ENCODE assay signal across 1 cellular context in the genomic region with DNA sequence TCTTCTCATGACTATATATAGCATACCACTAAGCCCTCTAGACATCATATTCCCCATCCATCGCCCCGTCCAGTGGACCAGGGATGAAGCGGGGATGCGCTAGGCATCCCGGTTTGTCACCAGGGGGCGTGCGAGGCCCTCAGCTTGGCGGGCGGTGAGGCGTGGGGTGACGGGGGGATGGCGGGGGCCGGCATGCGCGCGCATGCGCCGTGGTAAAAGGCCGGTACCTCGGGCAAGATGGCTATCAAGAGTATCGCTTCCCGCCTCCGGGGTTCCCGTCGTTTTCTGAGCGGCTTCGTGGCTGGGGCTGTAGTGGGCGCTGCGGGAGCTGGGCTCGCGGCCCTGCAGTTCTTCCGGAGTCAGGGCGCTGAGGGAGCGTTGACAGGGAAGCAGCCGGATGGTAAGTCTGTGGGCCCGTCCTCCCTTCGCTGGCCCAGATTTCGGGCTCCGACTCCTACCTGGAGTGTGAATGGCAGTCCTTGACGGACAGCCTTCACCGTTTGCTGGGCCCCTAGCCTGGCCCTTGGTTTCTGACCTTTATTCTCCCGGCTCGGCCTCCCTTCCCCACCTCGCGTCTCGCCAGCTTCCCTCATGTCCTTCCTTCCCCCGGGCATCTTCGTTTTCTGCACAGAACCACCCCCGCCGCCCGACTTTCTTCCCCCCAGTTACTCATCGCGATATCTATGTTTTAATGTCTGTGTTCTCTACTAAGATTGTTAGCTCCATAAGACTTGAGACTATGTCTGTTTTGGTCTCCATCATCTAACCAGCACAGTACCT.
A peak's percentile ranks its signal among the peaks of the same experiment; 100 is the strongest.
TF ChIP-seq lines count a peak whose summit lies in the region.

A gene with protein sequence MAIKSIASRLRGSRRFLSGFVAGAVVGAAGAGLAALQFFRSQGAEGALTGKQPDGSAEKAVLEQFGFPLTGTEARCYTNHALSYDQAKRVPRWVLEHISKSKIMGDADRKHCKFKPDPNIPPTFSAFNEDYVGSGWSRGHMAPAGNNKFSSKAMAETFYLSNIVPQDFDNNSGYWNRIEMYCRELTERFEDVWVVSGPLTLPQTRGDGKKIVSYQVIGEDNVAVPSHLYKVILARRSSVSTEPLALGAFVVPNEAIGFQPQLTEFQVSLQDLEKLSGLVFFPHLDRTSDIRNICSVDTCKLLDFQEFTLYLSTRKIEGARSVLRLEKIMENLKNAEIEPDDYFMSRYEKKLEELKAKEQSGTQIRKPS (plus strand): TSS at position 210 of the 780 bp plus-strand sequence. CDS start 28 bp downstream, at position 238.

TF ChIP-seq in GM12878, 131 proteins besides CTCF, POLR2A, EP300 and RAD21 (continued from another document and continues in another):
- TF ChIP-seq, protein P1, sequence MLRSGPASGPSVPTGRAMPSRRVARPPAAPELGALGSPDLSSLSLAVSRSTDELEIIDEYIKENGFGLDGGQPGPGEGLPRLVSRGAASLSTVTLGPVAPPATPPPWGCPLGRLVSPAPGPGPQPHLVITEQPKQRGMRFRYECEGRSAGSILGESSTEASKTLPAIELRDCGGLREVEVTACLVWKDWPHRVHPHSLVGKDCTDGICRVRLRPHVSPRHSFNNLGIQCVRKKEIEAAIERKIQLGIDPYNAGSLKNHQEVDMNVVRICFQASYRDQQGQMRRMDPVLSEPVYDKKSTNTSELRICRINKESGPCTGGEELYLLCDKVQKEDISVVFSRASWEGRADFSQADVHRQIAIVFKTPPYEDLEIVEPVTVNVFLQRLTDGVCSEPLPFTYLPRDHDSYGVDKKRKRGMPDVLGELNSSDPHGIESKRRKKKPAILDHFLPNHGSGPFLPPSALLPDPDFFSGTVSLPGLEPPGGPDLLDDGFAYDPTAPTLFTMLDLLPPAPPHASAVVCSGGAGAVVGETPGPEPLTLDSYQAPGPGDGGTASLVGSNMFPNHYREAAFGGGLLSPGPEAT (IDR thresholded peaks at IDR 0.05; ENCODE audit: low read depth): peak; percentile 56; the same call in 1 of the 2 replicates
- TF ChIP-seq SUPT20H (IDR thresholded peaks at IDR 0.05; ENCODE audit: borderline replicate concordance, control insufficient read depth, low read depth, low read length): no peak
- peak; percentile 75; the same call in 1 of the 2 replicates for TF ChIP-seq TAF1 (IDR thresholded peaks at IDR 0.05; ENCODE audit: borderline replicate concordance, low read depth, low read length)
- no peak for TF ChIP-seq NR2C2 (IDR thresholded peaks at IDR 0.05; ENCODE audit: borderline replicate concordance, control insufficient read depth, insufficient read length, low read depth)
- TF ChIP-seq RCOR1 (conservative IDR thresholded peaks at IDR 0.05; ENCODE audit: low read depth, low read length): 0 out of 2 replicates have a peak, but pooled peaks have one; percentile 69
- no peak for TF ChIP-seq CEBPB (IDR thresholded peaks at IDR 0.05; ENCODE audit: borderline replicate concordance in 1 of 2, low read depth in 2 of 2, low read length in 2 of 2)
- TF ChIP-seq, protein P2, sequence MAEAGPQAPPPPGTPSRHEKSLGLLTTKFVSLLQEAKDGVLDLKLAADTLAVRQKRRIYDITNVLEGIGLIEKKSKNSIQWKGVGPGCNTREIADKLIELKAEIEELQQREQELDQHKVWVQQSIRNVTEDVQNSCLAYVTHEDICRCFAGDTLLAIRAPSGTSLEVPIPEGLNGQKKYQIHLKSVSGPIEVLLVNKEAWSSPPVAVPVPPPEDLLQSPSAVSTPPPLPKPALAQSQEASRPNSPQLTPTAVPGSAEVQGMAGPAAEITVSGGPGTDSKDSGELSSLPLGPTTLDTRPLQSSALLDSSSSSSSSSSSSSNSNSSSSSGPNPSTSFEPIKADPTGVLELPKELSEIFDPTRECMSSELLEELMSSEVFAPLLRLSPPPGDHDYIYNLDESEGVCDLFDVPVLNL (IDR thresholded peaks at IDR 0.05; ENCODE audit: low read depth, low read length): peak; percentile 67; the same call in 1 of the 2 replicates
- TF ChIP-seq NR2F1 (conservative IDR thresholded peaks at IDR 0.05): 0 out of 2 replicates have a peak, but pooled peaks have one; percentile 34
- TF ChIP-seq, protein P3, sequence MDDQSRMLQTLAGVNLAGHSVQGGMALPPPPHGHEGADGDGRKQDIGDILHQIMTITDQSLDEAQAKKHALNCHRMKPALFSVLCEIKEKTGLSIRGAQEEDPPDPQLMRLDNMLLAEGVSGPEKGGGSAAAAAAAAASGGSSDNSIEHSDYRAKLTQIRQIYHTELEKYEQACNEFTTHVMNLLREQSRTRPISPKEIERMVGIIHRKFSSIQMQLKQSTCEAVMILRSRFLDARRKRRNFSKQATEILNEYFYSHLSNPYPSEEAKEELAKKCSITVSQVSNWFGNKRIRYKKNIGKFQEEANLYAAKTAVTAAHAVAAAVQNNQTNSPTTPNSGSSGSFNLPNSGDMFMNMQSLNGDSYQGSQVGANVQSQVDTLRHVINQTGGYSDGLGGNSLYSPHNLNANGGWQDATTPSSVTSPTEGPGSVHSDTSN (IDR thresholded peaks at IDR 0.05; ENCODE audit: insufficient replicate concordance, low read depth, low read length): peak; percentile 41
- TF ChIP-seq RUNX3 (IDR thresholded peaks at IDR 0.05; ENCODE audit: low read length): peak; percentile 15; the same call in 1 of the 2 replicates
- TF ChIP-seq MXI1 (IDR thresholded peaks at IDR 0.05; ENCODE audit: low read depth, low read length): peak; percentile 64; the same call in 1 of the 2 replicates
- TF ChIP-seq PML (IDR thresholded peaks at IDR 0.05; ENCODE audit: low read length): peak; percentile 36; the same call in 1 of the 2 replicates
- peak; percentile 39; the same call in 1 of the 2 replicates for TF ChIP-seq CREB1 (IDR thresholded peaks at IDR 0.05; ENCODE audit: low read depth)
- TF ChIP-seq RELA (IDR thresholded peaks at IDR 0.05; ENCODE audit: borderline replicate concordance, partially characterized antibody): no peak
- no peak for TF ChIP-seq KAT2A (conservative IDR thresholded peaks at IDR 0.05; ENCODE audit: control insufficient read depth, low read depth, low read length)
- 0 out of 2 replicates have a peak, but pooled peaks have one; percentile 18 for TF ChIP-seq ESRRA (IDR thresholded peaks at IDR 0.05; ENCODE audit: low read length)
- peak; percentile 50; the same call in 1 of the 2 replicates for TF ChIP-seq GATAD2B (conservative IDR thresholded peaks at IDR 0.05; ENCODE audit: low read depth)
- TF ChIP-seq, protein P4, sequence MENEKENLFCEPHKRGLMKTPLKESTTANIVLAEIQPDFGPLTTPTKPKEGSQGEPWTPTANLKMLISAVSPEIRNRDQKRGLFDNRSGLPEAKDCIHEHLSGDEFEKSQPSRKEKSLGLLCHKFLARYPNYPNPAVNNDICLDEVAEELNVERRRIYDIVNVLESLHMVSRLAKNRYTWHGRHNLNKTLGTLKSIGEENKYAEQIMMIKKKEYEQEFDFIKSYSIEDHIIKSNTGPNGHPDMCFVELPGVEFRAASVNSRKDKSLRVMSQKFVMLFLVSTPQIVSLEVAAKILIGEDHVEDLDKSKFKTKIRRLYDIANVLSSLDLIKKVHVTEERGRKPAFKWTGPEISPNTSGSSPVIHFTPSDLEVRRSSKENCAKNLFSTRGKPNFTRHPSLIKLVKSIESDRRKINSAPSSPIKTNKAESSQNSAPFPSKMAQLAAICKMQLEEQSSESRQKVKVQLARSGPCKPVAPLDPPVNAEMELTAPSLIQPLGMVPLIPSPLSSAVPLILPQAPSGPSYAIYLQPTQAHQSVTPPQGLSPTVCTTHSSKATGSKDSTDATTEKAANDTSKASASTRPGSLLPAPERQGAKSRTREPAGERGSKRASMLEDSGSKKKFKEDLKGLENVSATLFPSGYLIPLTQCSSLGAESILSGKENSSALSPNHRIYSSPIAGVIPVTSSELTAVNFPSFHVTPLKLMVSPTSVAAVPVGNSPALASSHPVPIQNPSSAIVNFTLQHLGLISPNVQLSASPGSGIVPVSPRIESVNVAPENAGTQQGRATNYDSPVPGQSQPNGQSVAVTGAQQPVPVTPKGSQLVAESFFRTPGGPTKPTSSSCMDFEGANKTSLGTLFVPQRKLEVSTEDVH (IDR thresholded peaks at IDR 0.05; ENCODE audit: low read depth, partially characterized antibody): no peak
- TF ChIP-seq LARP7 (IDR thresholded peaks at IDR 0.05): peak; percentile 40
- peak; percentile 94; the same call in 1 of the 2 replicates for TF ChIP-seq RB1 (IDR thresholded peaks at IDR 0.05; ENCODE audit: borderline replicate concordance)
- TF ChIP-seq SIX5 (IDR thresholded peaks at IDR 0.05; ENCODE audit: low read depth, low read length, severe bottlenecking): no peak
- TF ChIP-seq YY1 (IDR thresholded peaks at IDR 0.05; ENCODE audit: low read depth, low read length): peak; percentile 93
- TF ChIP-seq CBFB (IDR thresholded peaks at IDR 0.05; ENCODE audit: low read depth): peak; percentile 46; the same call in 1 of the 2 replicates
- TF ChIP-seq BHLHE40 (IDR thresholded peaks at IDR 0.05; ENCODE audit: borderline replicate concordance in 1 of 2, low read depth in 2 of 2, low read length in 1 of 2): no peak; a peak in 1 of 4 replicates
- TF ChIP-seq SMAD5 (IDR thresholded peaks at IDR 0.05; ENCODE audit: low read depth): peak; percentile 57
- TF ChIP-seq, protein P5, sequence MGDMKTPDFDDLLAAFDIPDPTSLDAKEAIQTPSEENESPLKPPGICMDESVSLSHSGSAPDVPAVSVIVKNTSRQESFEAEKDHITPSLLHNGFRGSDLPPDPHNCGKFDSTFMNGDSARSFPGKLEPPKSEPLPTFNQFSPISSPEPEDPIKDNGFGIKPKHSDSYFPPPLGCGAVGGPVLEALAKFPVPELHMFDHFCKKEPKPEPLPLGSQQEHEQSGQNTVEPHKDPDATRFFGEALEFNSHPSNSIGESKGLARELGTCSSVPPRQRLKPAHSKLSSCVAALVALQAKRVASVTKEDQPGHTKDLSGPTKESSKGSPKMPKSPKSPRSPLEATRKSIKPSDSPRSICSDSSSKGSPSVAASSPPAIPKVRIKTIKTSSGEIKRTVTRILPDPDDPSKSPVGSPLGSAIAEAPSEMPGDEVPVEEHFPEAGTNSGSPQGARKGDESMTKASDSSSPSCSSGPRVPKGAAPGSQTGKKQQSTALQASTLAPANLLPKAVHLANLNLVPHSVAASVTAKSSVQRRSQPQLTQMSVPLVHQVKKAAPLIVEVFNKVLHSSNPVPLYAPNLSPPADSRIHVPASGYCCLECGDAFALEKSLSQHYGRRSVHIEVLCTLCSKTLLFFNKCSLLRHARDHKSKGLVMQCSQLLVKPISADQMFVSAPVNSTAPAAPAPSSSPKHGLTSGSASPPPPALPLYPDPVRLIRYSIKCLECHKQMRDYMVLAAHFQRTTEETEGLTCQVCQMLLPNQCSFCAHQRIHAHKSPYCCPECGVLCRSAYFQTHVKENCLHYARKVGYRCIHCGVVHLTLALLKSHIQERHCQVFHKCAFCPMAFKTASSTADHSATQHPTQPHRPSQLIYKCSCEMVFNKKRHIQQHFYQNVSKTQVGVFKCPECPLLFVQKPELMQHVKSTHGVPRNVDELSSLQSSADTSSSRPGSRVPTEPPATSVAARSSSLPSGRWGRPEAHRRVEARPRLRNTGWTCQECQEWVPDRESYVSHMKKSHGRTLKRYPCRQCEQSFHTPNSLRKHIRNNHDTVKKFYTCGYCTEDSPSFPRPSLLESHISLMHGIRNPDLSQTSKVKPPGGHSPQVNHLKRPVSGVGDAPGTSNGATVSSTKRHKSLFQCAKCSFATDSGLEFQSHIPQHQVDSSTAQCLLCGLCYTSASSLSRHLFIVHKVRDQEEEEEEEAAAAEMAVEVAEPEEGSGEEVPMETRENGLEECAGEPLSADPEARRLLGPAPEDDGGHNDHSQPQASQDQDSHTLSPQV (IDR thresholded peaks at IDR 0.05): no peak
- TF ChIP-seq, protein P6, sequence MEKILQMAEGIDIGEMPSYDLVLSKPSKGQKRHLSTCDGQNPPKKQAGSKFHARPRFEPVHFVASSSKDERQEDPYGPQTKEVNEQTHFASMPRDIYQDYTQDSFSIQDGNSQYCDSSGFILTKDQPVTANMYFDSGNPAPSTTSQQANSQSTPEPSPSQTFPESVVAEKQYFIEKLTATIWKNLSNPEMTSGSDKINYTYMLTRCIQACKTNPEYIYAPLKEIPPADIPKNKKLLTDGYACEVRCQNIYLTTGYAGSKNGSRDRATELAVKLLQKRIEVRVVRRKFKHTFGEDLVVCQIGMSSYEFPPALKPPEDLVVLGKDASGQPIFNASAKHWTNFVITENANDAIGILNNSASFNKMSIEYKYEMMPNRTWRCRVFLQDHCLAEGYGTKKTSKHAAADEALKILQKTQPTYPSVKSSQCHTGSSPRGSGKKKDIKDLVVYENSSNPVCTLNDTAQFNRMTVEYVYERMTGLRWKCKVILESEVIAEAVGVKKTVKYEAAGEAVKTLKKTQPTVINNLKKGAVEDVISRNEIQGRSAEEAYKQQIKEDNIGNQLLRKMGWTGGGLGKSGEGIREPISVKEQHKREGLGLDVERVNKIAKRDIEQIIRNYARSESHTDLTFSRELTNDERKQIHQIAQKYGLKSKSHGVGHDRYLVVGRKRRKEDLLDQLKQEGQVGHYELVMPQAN (conservative IDR thresholded peaks at IDR 0.05): peak; percentile 57; the same call in 1 of the 2 replicates
- no peak for TF ChIP-seq MYC (IDR thresholded peaks at IDR 0.05; ENCODE audit: insufficient read depth, insufficient read length, insufficient replicate concordance, low read length, severe bottlenecking)
- TF ChIP-seq, protein P7, sequence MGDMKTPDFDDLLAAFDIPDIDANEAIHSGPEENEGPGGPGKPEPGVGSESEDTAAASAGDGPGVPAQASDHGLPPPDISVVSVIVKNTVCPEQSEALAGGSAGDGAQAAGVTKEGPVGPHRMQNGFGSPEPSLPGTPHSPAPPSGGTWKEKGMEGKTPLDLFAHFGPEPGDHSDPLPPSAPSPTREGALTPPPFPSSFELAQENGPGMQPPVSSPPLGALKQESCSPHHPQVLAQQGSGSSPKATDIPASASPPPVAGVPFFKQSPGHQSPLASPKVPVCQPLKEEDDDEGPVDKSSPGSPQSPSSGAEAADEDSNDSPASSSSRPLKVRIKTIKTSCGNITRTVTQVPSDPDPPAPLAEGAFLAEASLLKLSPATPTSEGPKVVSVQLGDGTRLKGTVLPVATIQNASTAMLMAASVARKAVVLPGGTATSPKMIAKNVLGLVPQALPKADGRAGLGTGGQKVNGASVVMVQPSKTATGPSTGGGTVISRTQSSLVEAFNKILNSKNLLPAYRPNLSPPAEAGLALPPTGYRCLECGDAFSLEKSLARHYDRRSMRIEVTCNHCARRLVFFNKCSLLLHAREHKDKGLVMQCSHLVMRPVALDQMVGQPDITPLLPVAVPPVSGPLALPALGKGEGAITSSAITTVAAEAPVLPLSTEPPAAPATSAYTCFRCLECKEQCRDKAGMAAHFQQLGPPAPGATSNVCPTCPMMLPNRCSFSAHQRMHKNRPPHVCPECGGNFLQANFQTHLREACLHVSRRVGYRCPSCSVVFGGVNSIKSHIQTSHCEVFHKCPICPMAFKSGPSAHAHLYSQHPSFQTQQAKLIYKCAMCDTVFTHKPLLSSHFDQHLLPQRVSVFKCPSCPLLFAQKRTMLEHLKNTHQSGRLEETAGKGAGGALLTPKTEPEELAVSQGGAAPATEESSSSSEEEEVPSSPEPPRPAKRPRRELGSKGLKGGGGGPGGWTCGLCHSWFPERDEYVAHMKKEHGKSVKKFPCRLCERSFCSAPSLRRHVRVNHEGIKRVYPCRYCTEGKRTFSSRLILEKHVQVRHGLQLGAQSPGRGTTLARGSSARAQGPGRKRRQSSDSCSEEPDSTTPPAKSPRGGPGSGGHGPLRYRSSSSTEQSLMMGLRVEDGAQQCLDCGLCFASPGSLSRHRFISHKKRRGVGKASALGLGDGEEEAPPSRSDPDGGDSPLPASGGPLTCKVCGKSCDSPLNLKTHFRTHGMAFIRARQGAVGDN (IDR thresholded peaks at IDR 0.05): 0 out of 2 replicates have a peak, but pooled peaks have one; percentile 57
- TF ChIP-seq FOS (IDR thresholded peaks at IDR 0.05; ENCODE audit: borderline replicate concordance, extremely low read depth, insufficient read length): no peak
- peak; percentile 62; the same call in 1 of the 2 replicates for TF ChIP-seq NBN (IDR thresholded peaks at IDR 0.05)
- peak; percentile 86 for TF ChIP-seq POLR2AphosphoS5 (IDR thresholded peaks at IDR 0.05; ENCODE audit: low read length)
- 0 out of 2 replicates have a peak, but pooled peaks have one; percentile 53 for TF ChIP-seq DPF2 (IDR thresholded peaks at IDR 0.05)
- peak; percentile 37 to 41; a peak in 2 of 4 replicates for TF ChIP-seq IKZF2 (IDR thresholded peaks at IDR 0.05)
- TF ChIP-seq HDGF (IDR thresholded peaks at IDR 0.05): peak; percentile 26; the same call in 1 of the 2 replicates
